Comparison of ENCODE assay signal across 8 cellular contexts in genomic region chrX:2265658-2266444, GRCh38.
DNase-seq lines count a peak whose midpoint lies in the region; ATAC-seq, FAIRE-seq and TF ChIP-seq lines count a peak whose summit lies in the region.
"Not testable (repeated sequence)": the region's sequence is repeated elsewhere in the genome, so short reads cannot be mapped to it uniquely, and the experiment has no call there.

No MANE protein-coding gene starts in this region.

- TF ChIP-seq POLR2A in A549 (IDR thresholded peaks at IDR 0.05; ENCODE audit: low read length); K562 (conservative IDR thresholded peaks at IDR 0.05); spleen (IDR thresholded peaks at IDR 0.05): not testable (repeated sequence)

- H3K9me3 Mint-ChIP-seq in WTC11; activated naive CD8-positive, alpha-beta T cell treated with anti-CD3 and anti-CD28 coated beads, Interleukin-2, amount 10 ng/mL, durations not matched to agents 7 days and 5 days; chondrocyte (ENCODE audit: low read depth): not testable (repeated sequence)

- H3K79me2 ChIP-seq in K562 (ENCODE audit: control insufficient read depth, insufficient read depth, low read length): not testable (repeated sequence)

- not testable (repeated sequence) for H3K4me3 ChIP-seq in A549, K562, spleen

- in situ Hi-C loops in K562 (cut with MboI): loop anchor here (25.0 kb wide), 1 partner anchor 329 kb away; no protein-coding TSS in a partner anchor

- not testable (repeated sequence) for H3K27ac Mint-ChIP-seq in WTC11; activated naive CD8-positive, alpha-beta T cell treated with anti-CD3 and anti-CD28 coated beads, Interleukin-2, amount 10 ng/mL, durations not matched to agents 7 days and 5 days; chondrocyte (ENCODE audit: unreplicated experiment)

- POLR2A ChIA-PET in A549 (lab: Yijun Ruan, JAX); WTC11 (lab: Charles Lee); activated naive CD8-positive, alpha-beta T cell treated with anti-CD3 and anti-CD28 coated beads, Interleukin-2, amount 10 ng/mL, durations not matched to agents 7 days and 5 days (lab: Charles Lee); K562 (lab: Yijun Ruan, JAX): not testable (repeated sequence)

- not testable (repeated sequence) for ATAC-seq in A549; WTC11; activated naive CD8-positive, alpha-beta T cell treated with anti-CD3 and anti-CD28 coated beads, Interleukin-2, amount 10 ng/mL, durations not matched to agents 7 days and 5 days (ENCODE audit: low read depth); K562

- H3K27ac ChIP-seq in A549; K562 (ENCODE audit: extremely low read depth, low read depth, low read length); spleen: not testable (repeated sequence)

- CTCF ChIA-PET in A549 (lab: Yijun Ruan, JAX); WTC11 (lab: Charles Lee); K562 (lab: Yijun Ruan, JAX; ENCODE audit: low intra/inter-chr PET ratio): not testable (repeated sequence)

- WGBS in A549 (ENCODE audit: missing lambda C conversion rate): 91% methylated on average over 6 of the region's 23 CpGs
- 79% methylated on average over 5 of the region's 23 CpGs for WGBS in K562 (ENCODE audit: insufficient coverage, low coverage, missing lambda C conversion rate)
- WGBS in spleen, 5 donors: 80 to 98% (median 96%) methylated on average over 1 to 23 of the region's 23 CpGs

- intact Hi-C loops in K562 (cut with micrococcal nuclease); spleen (cut with DNase I; ENCODE audit: low total_unique reads): not testable (repeated sequence)

- H4K20me1 ChIP-seq in K562 (replicated peaks; ENCODE audit: control insufficient read depth, insufficient read depth, low read length): not testable (repeated sequence)

- TF ChIP-seq RAD21 in A549 (conservative IDR thresholded peaks at IDR 0.05 in 1 of 2, IDR thresholded peaks at IDR 0.05 in 1 of 2); K562 (CRISPR knock-in tag; conservative IDR thresholded peaks at IDR 0.05 in 1 of 2, IDR thresholded peaks at IDR 0.05 in 1 of 2): not testable (repeated sequence)

- peaks cover 26% of the 10 kb centered on the region for H3K36me3 Mint-ChIP-seq in WTC11
- not testable (repeated sequence) for H3K36me3 Mint-ChIP-seq in activated naive CD8-positive, alpha-beta T cell treated with anti-CD3 and anti-CD28 coated beads, Interleukin-2, amount 10 ng/mL, durations not matched to agents 7 days and 5 days; chondrocyte (ENCODE audit: low read depth)

- peaks cover 11% of the 10 kb centered on the region for H3K4me1 Mint-ChIP-seq in WTC11
- not testable (repeated sequence) for H3K4me1 Mint-ChIP-seq in activated naive CD8-positive, alpha-beta T cell treated with anti-CD3 and anti-CD28 coated beads, Interleukin-2, amount 10 ng/mL, durations not matched to agents 7 days and 5 days; chondrocyte (ENCODE audit: low read depth)

- H3K9me3 ChIP-seq in A549; K562 (replicated peaks; ENCODE audit: control insufficient read depth, insufficient read depth, low read depth, low read length); spleen: not testable (repeated sequence)

- H2AFZ ChIP-seq in K562 (ENCODE audit: low read depth, low read length): not testable (repeated sequence)

- not testable (repeated sequence) for H3K27me3 ChIP-seq in K562 (ENCODE audit: control insufficient read depth in 2 of 2, insufficient read depth in 2 of 2, low read length in 2 of 2); spleen (replicated peaks in 1 of 7)

- not testable (repeated sequence) for H3K4me3 Mint-ChIP-seq in WTC11; activated naive CD8-positive, alpha-beta T cell treated with anti-CD3 and anti-CD28 coated beads, Interleukin-2, amount 10 ng/mL, durations not matched to agents 7 days and 5 days; chondrocyte (ENCODE audit: unreplicated experiment)

- not testable (repeated sequence) for H3K9ac ChIP-seq in K562 (ENCODE audit: insufficient read depth in 1 of 2, low read depth in 2 of 2, low read length in 2 of 2)

- not testable (repeated sequence) for H3K9me1 ChIP-seq in K562 (ENCODE audit: control insufficient read depth, insufficient read depth, low read length)

- BruUV-seq in K562 (replicated peaks; lab: Mats Ljungman, UMichigan): not testable (repeated sequence)

- not testable (repeated sequence) for H3K36me3 ChIP-seq in K562 (ENCODE audit: control insufficient read depth, insufficient read depth, low read length)
- H3K36me3 ChIP-seq in spleen: peaks cover 0 to 63% (median 12%) of the 10 kb centered on the region in 6 donors

- not testable (repeated sequence) for H3K4me1 ChIP-seq in A549; K562 (replicated peaks in 1 of 2; ENCODE audit: control insufficient read depth in 2 of 2, insufficient read depth in 2 of 2, low read length in 2 of 2); spleen

- not testable (repeated sequence) for FAIRE-seq in A549 (lab: Jason Lieb, UNC); K562 (lab: Jason Lieb, UNC)

- H3K27me3 Mint-ChIP-seq in WTC11 (ENCODE audit: low read depth); activated naive CD8-positive, alpha-beta T cell treated with anti-CD3 and anti-CD28 coated beads, Interleukin-2, amount 10 ng/mL, durations not matched to agents 7 days and 5 days; chondrocyte (ENCODE audit: low read depth): not testable (repeated sequence)

- DNase-seq in A549 (ENCODE audit: low read depth in 1 of 2, low spot score in 1 of 2); WTC11 (ENCODE audit: low spot score); K562 (ENCODE audit: extremely low read depth in 1 of 4, low spot score in 3 of 4): not testable (repeated sequence)
- DNase-seq in activated naive CD8-positive, alpha-beta T cell treated with anti-CD3 and anti-CD28 coated beads, Interleukin-2, amount 10 ng/mL, durations not matched to agents 7 days and 5 days: peak; percentile 37
- peak; percentile 38 for DNase-seq in chondrocyte (ENCODE audit: low spot score)
- peak; percentile 12 for DNase-seq in mesenteric fat pad (ENCODE audit: low spot score)
- peak; percentile 27 for DNase-seq in retina
- DNase-seq in spleen: peak; percentile 45

- not testable (repeated sequence) for H3K4me2 ChIP-seq in A549; K562 (ENCODE audit: insufficient read depth, low read length)

- TF ChIP-seq EP300 in A549 (IDR thresholded peaks at IDR 0.05); K562 (IDR thresholded peaks at IDR 0.05; ENCODE audit: low read length): not testable (repeated sequence)

- TF ChIP-seq CTCF in A549 (IDR thresholded peaks at IDR 0.05); WTC11 (IDR thresholded peaks at IDR 0.05); K562 (IDR thresholded peaks at IDR 0.05 in 2 of 3, conservative IDR thresholded peaks at IDR 0.05 in 1 of 3; ENCODE audit: insufficient read depth in 2 of 3, low read depth in 1 of 3, low read length in 3 of 3); chondrocyte (IDR thresholded peaks at IDR 0.05); spleen (IDR thresholded peaks at IDR 0.05 in 8 of 11, conservative IDR thresholded peaks at IDR 0.05 in 3 of 11): not testable (repeated sequence)

TF ChIP-seq in A549, 52 proteins besides CTCF, POLR2A, EP300 and RAD21:
- TF ChIP-seq KDM1A (IDR thresholded peaks at IDR 0.05; ENCODE audit: low read depth) (peak; percentile 59; the same call in 1 of the 2 replicates), CHD4 (IDR thresholded peaks at IDR 0.05; ENCODE audit: borderline replicate concordance) (peak; percentile 98)

TF ChIP-seq in WTC11, 78 proteins besides CTCF, POLR2A, EP300 and RAD21:
- peak; percentile 43; the same call in 1 of the 2 replicates for TF ChIP-seq ZNF263 (CRISPR knock-in tag; IDR thresholded peaks at IDR 0.05; ENCODE audit: low read depth)
TF ChIP-seq in WTC11: peak in this region for 1; not testable (repeated sequence) for 77.

TF ChIP-seq in K562, 482 proteins besides CTCF, POLR2A, EP300 and RAD21:
- TF ChIP-seq HDGF (IDR thresholded peaks at IDR 0.05) (0 out of 2 replicates have a peak, but pooled peaks have one; percentile 44), ZNF263 (CRISPR knock-in tag; IDR thresholded peaks at IDR 0.05; ENCODE audit: borderline replicate concordance) (peak; percentile 58), PHF20 (IDR thresholded peaks at IDR 0.05; ENCODE audit: partially characterized antibody) (peak; percentile 29), ADNP (tag; IDR thresholded peaks at IDR 0.05) (peak; percentile 56; the same call in 1 of the 2 replicates), BCOR (IDR thresholded peaks at IDR 0.05) (peak; percentile 81; the same call in 1 of the 2 replicates)
